ENCODE assay signal across 24 cellular contexts in the genomic region with DNA sequence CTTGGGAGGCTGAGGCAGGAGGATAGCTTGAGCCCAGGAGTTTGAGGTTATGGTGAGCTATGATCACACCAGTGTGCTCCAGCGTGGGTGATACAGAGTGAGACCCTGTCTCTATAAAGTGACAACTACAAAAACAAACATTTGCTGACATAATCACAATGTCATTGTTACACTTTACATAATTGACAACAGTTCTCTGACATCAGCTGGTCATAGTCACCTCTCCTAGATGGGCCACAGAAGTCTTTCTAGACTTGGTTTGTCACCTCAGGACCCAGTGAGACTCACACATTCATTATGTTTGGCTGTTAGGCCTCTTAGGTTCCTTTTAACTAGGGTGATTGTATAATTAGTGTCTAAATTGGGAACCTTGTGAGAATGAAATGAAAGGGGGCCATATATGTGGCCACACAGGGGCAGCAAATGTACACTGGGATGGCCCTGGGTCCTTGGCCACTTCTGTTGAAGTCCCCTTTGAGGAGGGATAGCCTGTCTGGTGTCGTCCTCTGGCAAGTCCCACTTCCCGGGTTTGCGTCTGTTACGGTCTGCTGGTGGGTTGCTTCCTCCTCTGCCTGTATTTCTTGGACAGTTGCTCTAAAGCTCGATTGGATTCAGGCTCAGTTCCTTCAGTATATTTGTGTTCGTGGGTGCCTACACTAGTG. TPM values are rescaled to one million over a fixed set of nuclear protein-coding genes. Genes with fewer than 3 reads are reported as not detected.
DNase-seq lines count a peak whose midpoint lies in the region; ATAC-seq and TF ChIP-seq lines count a peak whose summit lies in the region.
"Had no signal": no experiment of that assay in that cellular context is flagged by ENCODE, and none has a peak within 500 bp of the region (broad histone marks: within the 10 kb centered on the region; RNA-seq: fewer than 3 reads in every experiment).

No MANE protein-coding gene starts in this region.

- H3K27ac ChIP-seq in Panc1 (ENCODE audit: low read length) (no peak overlapping the region), osteoblast (ENCODE audit: low read depth, low read length) (no peak overlapping the region), thyroid gland (no peak overlapping the region)
- H3K27ac ChIP-seq: breast epithelium, heart right ventricle, psoas muscle had no signal

- H3K36me3 Mint-ChIP-seq in activated CD4-positive, alpha-beta T cell treated with anti-CD3 and anti-CD28 coated beads for 36 hours (ENCODE audit: low read depth): no peaks in the 10 kb centered on the region
- H3K36me3 Mint-ChIP-seq: type B pancreatic cell had no signal

- no peak overlapping the region for H2AFZ ChIP-seq in osteoblast (ENCODE audit: low read length)

- H3K27me3 ChIP-seq in Panc1 (ENCODE audit: control insufficient read depth, insufficient read depth, low read length) (no peaks in the 10 kb centered on the region), osteoblast (ENCODE audit: insufficient read depth, low read length) (peaks cover 8% of the 10 kb centered on the region), thyroid gland (no peaks in the 10 kb centered on the region)
- H3K27me3 ChIP-seq: breast epithelium had no signal

- CTCF ChIA-PET in Panc1 (lab: Charles Lee): no interaction called here
- CTCF ChIA-PET in activated CD4-positive, alpha-beta T cell treated with anti-CD3 and anti-CD28 coated beads for 36 hours (lab: Charles Lee): interaction anchor here (0.8 kb wide), 1 partner anchor 13 kb away, joined by 4 read pairs; no protein-coding TSS in a partner anchor

- no peaks in the 10 kb centered on the region for H3K79me2 ChIP-seq in osteoblast (ENCODE audit: insufficient read depth, low read length)

- no peak overlapping the region for H3K4me3 Mint-ChIP-seq in activated CD4-positive, alpha-beta T cell treated with anti-CD3 and anti-CD28 coated beads for 36 hours
- H3K4me3 Mint-ChIP-seq: activated naive CD4-positive, alpha-beta T cell treated with anti-CD3 and anti-CD28 coated beads, Interleukin-2, amount 10 ng/mL, durations not matched to agents 7 days and 5 days; activated T-helper 1 cell treated with anti-CD3 and anti-CD28 coated beads, Interleukin-12 subunit alpha, Interleukin-12 subunit beta, Interleukin-2, Interleukin-4 antibody, amounts not matched to agents 30 ng/mL and 10 ng/mL and 1 ng/mL, durations not matched to agents 14 hours and 24 hours and 36 hours; effector memory CD8-positive, alpha-beta T cell; T-helper 2 cell treated with Interferon-gamma antibody and Interleukin-4, amounts not matched to agents 5 μg/mL and 100 μg/mL, for 36 hours had no signal

- TF ChIP-seq CTCF in Panc1 (IDR thresholded peaks at IDR 0.05): no peak
- no peak for TF ChIP-seq CTCF in osteoblast (IDR thresholded peaks at IDR 0.05; ENCODE audit: extremely low read depth, low read depth, low read length)
- TF ChIP-seq CTCF in thyroid gland (IDR thresholded peaks at IDR 0.05): no peak

- no peak for TF ChIP-seq POLR2A in thyroid gland (IDR thresholded peaks at IDR 0.05)

- H3K4me3 ChIP-seq in Panc1 (ENCODE audit: low read depth in 2 of 2, low read length in 2 of 2) (no peak overlapping the region), osteoblast (ENCODE audit: insufficient read depth, low read length) (no peak overlapping the region), thyroid gland (replicated peaks in 1 of 3) (no peak overlapping the region)
- H3K4me3 ChIP-seq: breast epithelium, heart right ventricle, psoas muscle had no signal

- H3K36me3 ChIP-seq in Panc1 (ENCODE audit: control insufficient read depth, insufficient read depth, low read length) (no peaks in the 10 kb centered on the region), osteoblast (ENCODE audit: insufficient read depth, low read length) (no peaks in the 10 kb centered on the region), thyroid gland (no peaks in the 10 kb centered on the region)
- H3K36me3 ChIP-seq: breast epithelium, heart right ventricle had no signal

- no peaks in the 10 kb centered on the region for H4K20me1 ChIP-seq in osteoblast (ENCODE audit: insufficient read depth, low read length)

- WGBS in thyroid gland, 2 donors: 74 to 76% methylated on average over 6 to 7 of the region's 7 CpGs

- DNase-seq in NCI-H82 (lab: John Stamatoyannopoulos, UW) (peak; percentile 20), NCI-H82 treated with DMSO at 0.1 percent for 48 hours (lab: John Stamatoyannopoulos, UW; ENCODE audit: unreplicated experiment) (no peak), Panc1 (ENCODE audit: low read depth, low spot score) (no peak), osteoblast (ENCODE audit: insufficient read length, low spot score, missing footprints) (peak; percentile 76), thyroid gland (no peak)
- DNase-seq in activated CD4-positive, alpha-beta T cell treated with anti-CD3 and anti-CD28 coated beads for 36 hours: no peak
- DNase-seq: activated CD4-positive, alpha-beta T cell treated with anti-CD3 and anti-CD28 coated beads, Interleukin-2, amount 50 U/mL, for 4 hours; activated naive CD4-positive, alpha-beta T cell treated with anti-CD3 and anti-CD28 coated beads, Interleukin-2, amount 10 ng/mL, durations not matched to agents 7 days and 5 days; amygdala; COR-L47; DND-41; effector memory CD8-positive, alpha-beta T cell; foreskin fibroblast; heart right ventricle; NCI-H1694 treated with DMSO at 0.1 percent for 48 hours; PC-3; psoas muscle; Right ventricle myocardium superior had no signal

- H3K9me3 Mint-ChIP-seq in activated CD4-positive, alpha-beta T cell treated with anti-CD3 and anti-CD28 coated beads for 36 hours (ENCODE audit: low read depth): no peaks in the 10 kb centered on the region
- H3K9me3 Mint-ChIP-seq: activated naive CD4-positive, alpha-beta T cell treated with anti-CD3 and anti-CD28 coated beads, Interleukin-2, amount 10 ng/mL, durations not matched to agents 7 days and 5 days; activated T-helper 1 cell treated with anti-CD3 and anti-CD28 coated beads, Interleukin-12 subunit alpha, Interleukin-12 subunit beta, Interleukin-2, Interleukin-4 antibody, amounts not matched to agents 30 ng/mL and 10 ng/mL and 1 ng/mL, durations not matched to agents 14 hours and 24 hours and 36 hours; effector memory CD8-positive, alpha-beta T cell; T-helper 2 cell treated with Interferon-gamma antibody and Interleukin-4, amounts not matched to agents 5 μg/mL and 100 μg/mL, for 36 hours; type B pancreatic cell had no signal

- intact Hi-C loops in Panc1 (cut with micrococcal nuclease; ENCODE audit: unreplicated experiment): no loop called here
- intact Hi-C loops in thyroid gland (cut with DNase I): no loop called here
- intact Hi-C loops in activated CD4-positive, alpha-beta T cell treated with anti-CD3 and anti-CD28 coated beads for 36 hours (cut with DNase I, micrococcal nuclease): no loop called here

- H3K9me3 ChIP-seq in Panc1 (ENCODE audit: control insufficient read depth, insufficient read depth, low read depth, low read length) (no peaks in the 10 kb centered on the region), osteoblast (ENCODE audit: low read depth, low read length) (no peaks in the 10 kb centered on the region), thyroid gland (no peaks in the 10 kb centered on the region)
- H3K9me3 ChIP-seq: breast epithelium, heart right ventricle, psoas muscle had no signal

- peaks cover 2% of the 10 kb centered on the region for H3K4me1 ChIP-seq in Panc1 (ENCODE audit: control insufficient read depth, insufficient read depth, low read length)
- H3K4me1 ChIP-seq in osteoblast (ENCODE audit: insufficient read depth, low read length): no peaks in the 10 kb centered on the region
- peaks cover 8 to 9% of the 10 kb centered on the region in 2 donors for H3K4me1 ChIP-seq in thyroid gland
- H3K4me1 ChIP-seq: breast epithelium had no signal

- H3K27me3 Mint-ChIP-seq in activated CD4-positive, alpha-beta T cell treated with anti-CD3 and anti-CD28 coated beads for 36 hours: no peaks in the 10 kb centered on the region
- H3K27me3 Mint-ChIP-seq: effector memory CD8-positive, alpha-beta T cell; type B pancreatic cell had no signal

- ATAC-seq in Panc1: no peak
- ATAC-seq in activated CD4-positive, alpha-beta T cell treated with anti-CD3 and anti-CD28 coated beads for 36 hours: no peak
- ATAC-seq: effector memory CD8-positive, alpha-beta T cell; heart right ventricle; PC-3; psoas muscle had no signal

- in situ Hi-C loops in Panc1 (cut with HindIII; ENCODE audit: low pct_unique_long_range_greater_than_20kb, low sequenced_read_pairs): no loop called here

- no peak overlapping the region for H3K27ac Mint-ChIP-seq in activated CD4-positive, alpha-beta T cell treated with anti-CD3 and anti-CD28 coated beads for 36 hours
- H3K27ac Mint-ChIP-seq: activated naive CD4-positive, alpha-beta T cell treated with anti-CD3 and anti-CD28 coated beads, Interleukin-2, amount 10 ng/mL, durations not matched to agents 7 days and 5 days; activated T-helper 1 cell treated with anti-CD3 and anti-CD28 coated beads, Interleukin-12 subunit alpha, Interleukin-12 subunit beta, Interleukin-2, Interleukin-4 antibody, amounts not matched to agents 30 ng/mL and 10 ng/mL and 1 ng/mL, durations not matched to agents 14 hours and 24 hours and 36 hours; effector memory CD8-positive, alpha-beta T cell; T-helper 2 cell treated with Interferon-gamma antibody and Interleukin-4, amounts not matched to agents 5 μg/mL and 100 μg/mL, for 36 hours; type B pancreatic cell had no signal

- peaks cover 14% of the 10 kb centered on the region for H3K4me1 Mint-ChIP-seq in activated CD4-positive, alpha-beta T cell treated with anti-CD3 and anti-CD28 coated beads for 36 hours

- BruUV-seq in Panc1 (replicated peaks; lab: Mats Ljungman, UMichigan): TSS peak; percentile 46

- POLR2A ChIA-PET in Panc1 (lab: Charles Lee): interaction anchor here (0.7 kb wide), 1 partner anchor 10 kb away, joined by 4 read pairs; no protein-coding TSS in a partner anchor
- POLR2A ChIA-PET in activated CD4-positive, alpha-beta T cell treated with anti-CD3 and anti-CD28 coated beads for 36 hours (lab: Charles Lee): interaction anchor here (0.6 kb wide), 1 partner anchor 76 kb away, joined by 3 read pairs; no protein-coding TSS in a partner anchor

- H3K4me2 ChIP-seq in osteoblast (ENCODE audit: insufficient read depth, low read length): no peak overlapping the region

RNA-seq across cellular contexts. Expression of gene PPIL2, which starts 5.8 kb away (rescaled TPM):
- total RNA-seq in Panc1 (2021; ENCODE audit: unreplicated experiment): 40.0 TPM
- 39.3 TPM for polyA plus RNA-seq in Panc1 (2012; ENCODE audit: insufficient read length)
- 25.3 and 29.2 TPM in 2 replicates for total RNA-seq in osteoblast
- total RNA-seq in thyroid gland: 100 to 1,000 TPM in 2 of 4 donors, 10 to 100 TPM in 2; 72.7 to 135 (median 108) TPM
- 10 to 100 TPM; 42.8 to 57.7 TPM for total RNA-seq in activated CD4-positive, alpha-beta T cell treated with anti-CD3 and anti-CD28 coated beads for 36 hours

RNA-seq across cellular contexts. Expression of gene SDF2L1, which starts 17.9 kb away (rescaled TPM):
- total RNA-seq in Panc1 (2021; ENCODE audit: unreplicated experiment) (66.0 TPM), osteoblast (10.5 and 13.3 TPM in 2 replicates), thyroid gland (100 to 1,000 TPM in 2 of 4 donors, 10 to 100 TPM in 2; 60.2 to 444 (median 210) TPM)
- polyA plus RNA-seq in Panc1 (2012; ENCODE audit: insufficient read length): 101 TPM
- total RNA-seq in activated CD4-positive, alpha-beta T cell treated with anti-CD3 and anti-CD28 coated beads for 36 hours: 10 to 100 TPM; 13.7 to 32.8 TPM

RNA-seq across cellular contexts. Expression of gene CCDC116, which starts 27.4 kb away (rescaled TPM):
- not detected for total RNA-seq in Panc1 (2021; ENCODE audit: unreplicated experiment)
- 0.17 TPM for polyA plus RNA-seq in Panc1 (2012; ENCODE audit: insufficient read length)
- total RNA-seq in osteoblast: 0.29 and 0.36 TPM in 2 replicates
- 1 to 10 TPM in 1 of 4 donors, under 1 TPM in 3; 0.27 to 1.6 (median 0.74) TPM for total RNA-seq in thyroid gland
- under 1 TPM; 0.23 to 0.33 TPM for total RNA-seq in activated CD4-positive, alpha-beta T cell treated with anti-CD3 and anti-CD28 coated beads for 36 hours
- total RNA-seq: HT1080, lung microvascular endothelial cell, PC-3 had no signal

RNA-seq across cellular contexts. Expression of gene YDJC, which starts 30.2 kb away (rescaled TPM):
- total RNA-seq in Panc1 (2021; ENCODE audit: unreplicated experiment): 60.6 TPM
- 73.2 TPM for polyA plus RNA-seq in Panc1 (2012; ENCODE audit: insufficient read length)
- total RNA-seq in osteoblast: 15.6 and 25.0 TPM in 2 replicates
- 10 to 100 TPM; 44.5 to 72.7 (median 54.6) TPM for total RNA-seq in thyroid gland
- 10 to 100 TPM; 43.4 to 54.0 TPM for total RNA-seq in activated CD4-positive, alpha-beta T cell treated with anti-CD3 and anti-CD28 coated beads for 36 hours

Comparison
In these comparisons a context has a peak if more than half of its experiments do, and no peak if none do; other contexts are left out.
1. DNase-seq: peak in NCI-H82 (single experiment) and osteoblast (single experiment); none in NCI-H82 treated with DMSO at 0.1 percent for 48 hours (single experiment), Panc1 (single experiment), thyroid gland (0 of 2) and activated CD4-positive, alpha-beta T cell treated with anti-CD3 and anti-CD28 coated beads for 36 hours (single experiment).